ENCODE assay signal across 21 cellular contexts in genomic region chr11:125468025-125468424, GRCh38. TPM values are rescaled to one million over a fixed set of nuclear protein-coding genes. Genes with fewer than 3 reads are reported as not detected.
A peak's percentile ranks its signal among the peaks of the same experiment; 100 is the strongest.
DNase-seq lines count a peak whose midpoint lies in the region; ATAC-seq, FAIRE-seq and TF ChIP-seq lines count a peak whose summit lies in the region.
"Had no signal": no experiment of that assay in that cellular context is flagged by ENCODE, and none has a peak within 500 bp of the region (broad histone marks: within the 10 kb centered on the region; RNA-seq: fewer than 3 reads in every experiment).

No MANE protein-coding gene starts in this region.

- no peak for TF ChIP-seq POLR2A in K562 (conservative IDR thresholded peaks at IDR 0.05)
- no peak for TF ChIP-seq POLR2A in right lobe of liver (IDR thresholded peaks at IDR 0.05)

- no peaks in the 10 kb centered on the region for H3K9me1 ChIP-seq in K562 (ENCODE audit: control insufficient read depth, insufficient read depth, low read length)

- H3K9me3 ChIP-seq in K562 (replicated peaks; ENCODE audit: control insufficient read depth, insufficient read depth, low read depth, low read length), result no peaks in the 10 kb centered on the region
- no peaks in the 10 kb centered on the region for H3K9me3 ChIP-seq in right lobe of liver
- H3K9me3 ChIP-seq: BE2C had no signal

- no TSS peak for BruUV-seq in K562 (replicated peaks; lab: Mats Ljungman, UMichigan)

- FAIRE-seq in K562 (lab: Jason Lieb, UNC), result no peak
- FAIRE-seq: A204.1, GM12878, H1 had no signal

- POLR2A ChIA-PET in K562 (lab: Yijun Ruan, JAX), result interaction anchor here (0.6 to 0.8 kb wide), 2 partner anchors 27 to 88 kb away, joined by 3 to 4 read pairs; no protein-coding TSS in a partner anchor

- intact Hi-C loops in K562 (cut with micrococcal nuclease) (no loop called here), right lobe of liver (cut with DNase I) (no loop called here)

- H3K79me2 ChIP-seq in K562 (ENCODE audit: control insufficient read depth, insufficient read depth, low read length), result no peaks in the 10 kb centered on the region

- no peaks in the 10 kb centered on the region for H4K20me1 ChIP-seq in K562 (replicated peaks; ENCODE audit: control insufficient read depth, insufficient read depth, low read length)

- H3K4me3 ChIP-seq in K562 (no peak overlapping the region), fibroblast of the aortic adventitia (ENCODE audit: low read depth, low read length) (no peak overlapping the region), right lobe of liver (no peak overlapping the region)
- H3K4me3 ChIP-seq: GM12878 had no signal

- H3K27ac ChIP-seq in K562 (ENCODE audit: extremely low read depth, low read depth, low read length) (no peak overlapping the region), right lobe of liver (no peak overlapping the region)

- no peaks in the 10 kb centered on the region for H3K36me3 ChIP-seq in K562 (ENCODE audit: control insufficient read depth, insufficient read depth, low read length)
- no peaks in the 10 kb centered on the region for H3K36me3 ChIP-seq in right lobe of liver
- H3K36me3 ChIP-seq: BE2C had no signal

- H2AFZ ChIP-seq in K562 (ENCODE audit: low read depth, low read length), result no peak overlapping the region

- DNase-seq in K562 (ENCODE audit: extremely low read depth in 1 of 4, low spot score in 3 of 4) (no peak), fibroblast of the aortic adventitia (ENCODE audit: low read depth) (peak; percentile 39), right lobe of liver (no peak), NCI-H774 (lab: John Stamatoyannopoulos, UW) (no peak), HUDEP-2 (lab: John Stamatoyannopoulos, UW; ENCODE audit: unreplicated experiment in 76 of 76) (no peak)
- no peak for DNase-seq in activated CD4-positive, alpha-beta T cell treated with anti-CD3 and anti-CD28 coated beads, Interleukin-2, amount 50 U/mL, for 1 hour
- DNase-seq in central memory CD4-positive, alpha-beta T cell, result no peak
- DNase-seq: ACHN; BE2C; CD4-positive, CD25-positive, alpha-beta regulatory T cell; CD8-positive, alpha-beta memory T cell; COR-L47; DMS 273 treated with DMSO at 0.1 percent for 48 hours; DMS53; DND-41; EL; H9 had no signal

- no peak for TF ChIP-seq CTCF in K562 (IDR thresholded peaks at IDR 0.05 in 2 of 3, conservative IDR thresholded peaks at IDR 0.05 in 1 of 3; ENCODE audit: insufficient read depth in 2 of 3, low read depth in 1 of 3, low read length in 3 of 3)
- no peak for TF ChIP-seq CTCF in fibroblast of the aortic adventitia (IDR thresholded peaks at IDR 0.05; ENCODE audit: insufficient read depth, low read length)
- TF ChIP-seq CTCF in right lobe of liver (IDR thresholded peaks at IDR 0.05), result no peak

- CTCF ChIA-PET in K562 (lab: Yijun Ruan, JAX; ENCODE audit: low intra/inter-chr PET ratio), result interaction anchor here (0.6 kb wide), 1 partner anchor 72 kb away, joined by 5 read pairs; no protein-coding TSS in a partner anchor

- TF ChIP-seq EP300 in K562 (IDR thresholded peaks at IDR 0.05; ENCODE audit: low read length), result no peak

- H3K4me1 ChIP-seq in K562 (replicated peaks in 1 of 2; ENCODE audit: control insufficient read depth in 2 of 2, insufficient read depth in 2 of 2, low read length in 2 of 2) (peaks cover 0 to 4% of the 10 kb centered on the region in 2 experiments; a peak in 3 of 5 replicates), right lobe of liver (no peaks in the 10 kb centered on the region)
- H3K4me1 ChIP-seq: BE2C had no signal

- no peak overlapping the region for H3K4me2 ChIP-seq in K562 (ENCODE audit: insufficient read depth, low read length)

- in situ Hi-C loops in K562 (cut with MboI), result no loop called here

- no peak overlapping the region for H3K9ac ChIP-seq in K562 (ENCODE audit: insufficient read depth in 1 of 2, low read depth in 2 of 2, low read length in 2 of 2)

- H3K27me3 ChIP-seq in K562 (ENCODE audit: control insufficient read depth in 2 of 2, insufficient read depth in 2 of 2, low read length in 2 of 2) (no peaks in the 10 kb centered on the region), right lobe of liver (no peaks in the 10 kb centered on the region)

- ATAC-seq in K562 (no peak), right lobe of liver (peak in 3 of 4 donors; percentile 34 to 45 (median 42))
- ATAC-seq: GM12878 had no signal

- TF ChIP-seq RAD21 in K562 (CRISPR knock-in tag; conservative IDR thresholded peaks at IDR 0.05 in 1 of 2, IDR thresholded peaks at IDR 0.05 in 1 of 2), result no peak

TF ChIP-seq in K562, 482 proteins besides CTCF, POLR2A, EP300 and RAD21:
- TF ChIP-seq, protein P1, sequence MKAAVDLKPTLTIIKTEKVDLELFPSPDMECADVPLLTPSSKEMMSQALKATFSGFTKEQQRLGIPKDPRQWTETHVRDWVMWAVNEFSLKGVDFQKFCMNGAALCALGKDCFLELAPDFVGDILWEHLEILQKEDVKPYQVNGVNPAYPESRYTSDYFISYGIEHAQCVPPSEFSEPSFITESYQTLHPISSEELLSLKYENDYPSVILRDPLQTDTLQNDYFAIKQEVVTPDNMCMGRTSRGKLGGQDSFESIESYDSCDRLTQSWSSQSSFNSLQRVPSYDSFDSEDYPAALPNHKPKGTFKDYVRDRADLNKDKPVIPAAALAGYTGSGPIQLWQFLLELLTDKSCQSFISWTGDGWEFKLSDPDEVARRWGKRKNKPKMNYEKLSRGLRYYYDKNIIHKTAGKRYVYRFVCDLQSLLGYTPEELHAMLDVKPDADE (conservative IDR thresholded peaks at IDR 0.05; ENCODE audit: control insufficient read depth, low read depth, low read length), result no peak
- TF ChIP-seq ATF3 (IDR thresholded peaks at IDR 0.05) (peak; percentile 28; the same call in 1 of the 2 replicates), ATF3 (CRISPR knock-in tag; conservative IDR thresholded peaks at IDR 0.05) (no peak)

RNA-seq across cellular contexts. Expression of gene FEZ1, which starts 28.0 kb away (rescaled TPM):
- 4.1 and 5.5 TPM in 2 replicates for total RNA-seq in K562 (2011; cell fraction: chromatin; rRNA removed; ENCODE audit: low replicate concordance)
- 1.3 and 1.6 TPM in 2 replicates for total RNA-seq in K562 (2011; cell fraction: nucleolus; rRNA removed)
- total RNA-seq in K562 (2011; cell fraction: nucleoplasm; rRNA removed), result 5.9 and 6.2 TPM in 2 replicates
- total RNA-seq in K562 (2014; rRNA removed) (6.7 and 10.0 TPM in 2 replicates), K562 (2014; rRNA removed; fragmentation: Illumina TruSeq; extraction: Trizol) (7.5 and 8.5 TPM in 2 replicates), K562 (2015; rRNA removed; fragmentation: Illumina TruSeq; extraction: Trizol) (8.1 and 8.8 TPM in 2 replicates), K562 (2021) (7.9 and 8.2 TPM in 2 replicates), fibroblast of the aortic adventitia (ENCODE audit: low replicate concordance) (77.0 and 91.8 TPM in 2 replicates), right lobe of liver (1 to 10 TPM; 3.4 to 5.3 (median 4.4) TPM)
- polyA plus RNA-seq in K562 (2011; rRNA removed) (10.6 and 13.0 TPM in 2 replicates), K562 (2014; fragmentation: Illumina TruSeq; extraction: Trizol) (9.2 and 11.2 TPM in 2 replicates), K562 (2014; fragmentation: Nextera tagmentation; extraction: Ambion mirVana) (1 to 10 TPM; 4.6 to 5.1 TPM), K562 (2014; rRNA removed) (6.6 and 9.2 TPM in 2 replicates)
- polyA plus RNA-seq in K562 (2011; cell fraction: cytosol; rRNA removed), result 7.9 and 11.9 TPM in 2 replicates
- 4.2 and 9.9 TPM in 2 replicates for polyA plus RNA-seq in K562 (2011; cell fraction: nucleus; rRNA removed)
- polyA plus RNA-seq in K562 (2012), result 11.3 and 11.6 TPM in 2 replicates
- polyA minus RNA-seq in K562 (2011; rRNA and poly(A)+ RNA removed), result 7.7 and 14.4 TPM in 2 replicates
- 4.2 and 6.9 TPM in 2 replicates for polyA minus RNA-seq in K562 (2011; cell fraction: cytosol; rRNA and poly(A)+ RNA removed)
- polyA minus RNA-seq in K562 (2011; cell fraction: nucleus; rRNA and poly(A)+ RNA removed), result 0.94 and 4.2 TPM in 2 replicates
- total RNA-seq: HT-29 had no signal
